Comparison of ENCODE assay signal across 26 cellular contexts in the genomic region with DNA sequence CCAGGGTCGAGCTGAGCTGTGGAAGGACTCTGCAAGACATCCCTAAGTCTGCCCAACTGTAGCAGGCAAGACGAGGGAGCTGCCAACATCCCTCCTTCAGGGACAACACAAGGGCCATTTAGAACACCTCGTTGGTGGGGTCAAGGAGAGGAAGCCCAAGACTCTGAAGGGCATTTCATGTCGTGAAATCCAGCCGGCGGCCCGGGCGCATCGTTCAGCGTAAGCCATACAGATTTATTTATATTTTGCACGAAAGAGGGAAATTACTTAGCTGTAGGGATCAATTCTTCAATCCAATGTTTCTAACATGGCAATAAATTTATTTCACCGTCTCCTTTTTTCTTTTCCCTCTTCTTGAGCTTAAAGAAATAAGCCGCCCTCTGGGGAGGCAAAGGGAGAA.
"Had no signal": no experiment of that assay in that cellular context is flagged by ENCODE, and none has a peak within 500 bp of the region (broad histone marks: within the 10 kb centered on the region; RNA-seq: fewer than 3 reads in every experiment).

No MANE protein-coding gene starts in this region.

- H3K27ac ChIP-seq: stomach, suprapubic skin, testis, thoracic aorta, thyroid gland, tibial artery, tibial nerve, transverse colon, upper lobe of left lung, upper lobe of right lung, uterus, vagina had no signal

- DNase-seq: stimulated activated CD4-positive, alpha-beta T cell treated with anti-CD3 and anti-CD28 coated beads, Interleukin-2, amount 100 ng/mL, for 48 hours; stimulated activated CD4-positive, alpha-beta T cell treated with anti-CD3 and anti-CD28 coated beads, Interleukin-4, amount 100 ng/mL, for 1 hour; stimulated activated CD4-positive, alpha-beta T cell treated with anti-CD3 and anti-CD28 coated beads, Interleukin-4, amount 100 ng/mL, for 24 hours; stimulated activated CD4-positive, alpha-beta T cell treated with anti-CD3 and anti-CD28 coated beads, Interleukin-4, amount 100 ng/mL, for 4 hours; stimulated activated CD8-positive, alpha-beta memory T cell treated with anti-CD3 and anti-CD28 coated beads, Interleukin-4, amount 100 ng/mL, for 48 hours; stimulated activated naive B cell treated with anti-CD40 and anti-IgM and Interleukin-4, amounts not matched to agents 10 μg/mL and 1 μg/mL and 100 μg/mL, for 72 hours; stimulated activated naive CD4-positive, alpha-beta T cell; stimulated activated naive CD4-positive, alpha-beta T cell treated with Interleukin-2 at 50 U/mL for 16 hours; stimulated activated naive CD8-positive, alpha-beta T cell treated with anti-CD3 and anti-CD28 coated beads, Interleukin-15, amount 100 ng/mL, for 72 hours; stimulated activated naive CD8-positive, alpha-beta T cell treated with anti-CD3 and anti-CD28 coated beads, Interleukin-15, Interleukin-2, amounts not matched to agents 100 U/mL and 50 U/mL, for 24 hours; stomach; substantia nigra; testis; thyroid gland; tibial artery; transverse colon; trophoblast cell; upper lobe of right lung; uterus had no signal

- H3K4me1 ChIP-seq: stomach, testis, thyroid gland, tibial artery, tibial nerve, transverse colon, upper lobe of left lung, upper lobe of right lung, uterus, vagina had no signal

- H3K27me3 ChIP-seq: suprapubic skin, testis, thyroid gland, tibial artery, tibial nerve, transverse colon, upper lobe of left lung, upper lobe of right lung, uterus, vagina had no signal

- H3K9me3 ChIP-seq: suprapubic skin, testis, thoracic aorta, thyroid gland, transverse colon, upper lobe of left lung, upper lobe of right lung, uterus, vagina had no signal

- H3K36me3 ChIP-seq: stomach, suprapubic skin, thoracic aorta, thyroid gland, tibial artery, tibial nerve, transverse colon, upper lobe of left lung, upper lobe of right lung, uterus, vagina had no signal

- H3K4me3 ChIP-seq: stomach, suprapubic skin, testis, thoracic aorta, thyroid gland, tibial artery, tibial nerve, transverse colon, upper lobe of left lung, upper lobe of right lung, uterus, vagina had no signal

- ATAC-seq: stimulated activated effector memory CD8-positive, alpha-beta T cell treated with anti-CD3 and anti-CD28 coated beads, Interleukin-12 subunit alpha, Interleukin-12 subunit beta, amount 100 ng/mL, for 72 hours; stimulated activated memory B cell treated with anti-CD40 and anti-IgM and Interleukin-4, amounts not matched to agents 10 μg/mL and 1 μg/mL and 100 μg/mL, for 72 hours; stimulated activated naive B cell treated with anti-CD40 and anti-IgM and Interleukin-4, amounts not matched to agents 10 μg/mL and 1 μg/mL and 100 μg/mL, for 72 hours; stimulated activated naive CD8-positive, alpha-beta T cell treated with anti-CD3 and anti-CD28 coated beads, Interleukin-15, amount 100 ng/mL, for 72 hours; stimulated activated naive CD8-positive, alpha-beta T cell treated with anti-CD3 and anti-CD28 coated beads, Interleukin-15, Interleukin-2, amounts not matched to agents 100 U/mL and 50 U/mL, for 24 hours; upper lobe of right lung had no signal
